ENCODE assay signal across 1 cellular context in the genomic region with DNA sequence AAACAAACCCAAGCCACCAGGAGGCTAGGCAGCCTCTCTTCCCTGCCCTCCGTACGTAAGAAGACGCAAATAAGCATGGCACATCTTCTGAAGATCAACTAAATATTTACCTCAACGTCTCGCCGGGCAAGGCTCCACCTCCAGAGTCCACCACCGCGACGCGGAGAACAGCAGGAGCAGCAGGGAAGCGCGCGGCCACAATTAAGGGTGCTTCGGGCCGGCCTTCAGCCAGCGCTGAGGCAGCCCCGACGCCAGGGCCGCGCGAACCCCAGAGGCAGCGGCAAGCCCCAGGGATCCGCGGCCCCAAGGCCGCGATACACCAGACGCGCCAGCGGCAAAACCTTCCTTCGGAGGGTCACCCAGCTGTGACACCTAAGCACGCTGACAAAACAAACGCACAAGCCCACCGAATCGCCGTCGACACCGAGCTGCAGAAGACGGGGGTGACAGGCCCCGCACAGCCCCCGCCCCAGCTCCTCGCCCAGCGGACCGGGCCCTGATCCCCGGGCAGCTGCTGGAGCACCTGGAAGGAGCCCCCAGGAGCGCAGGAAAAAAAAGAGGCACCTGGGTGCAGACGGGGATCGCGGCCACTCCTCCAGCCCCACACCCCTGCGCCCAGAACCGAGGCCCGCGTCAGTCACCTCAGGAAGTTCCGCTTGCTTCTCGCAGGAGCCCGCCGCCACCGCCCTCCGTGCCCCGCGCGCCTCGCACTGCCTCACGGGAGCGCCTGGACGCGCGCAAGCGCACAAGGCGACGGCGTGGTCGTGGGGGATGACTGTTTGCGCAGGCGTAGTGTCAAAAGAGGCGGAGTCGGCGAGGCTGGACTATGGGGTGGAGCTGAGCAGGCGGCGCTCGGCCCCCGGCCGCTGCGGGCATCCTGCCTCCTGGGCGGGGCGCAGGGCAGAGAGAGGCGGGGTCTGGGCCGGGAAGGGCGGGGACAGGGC.
TF ChIP-seq lines count a peak whose summit lies in the region.

A gene with protein sequence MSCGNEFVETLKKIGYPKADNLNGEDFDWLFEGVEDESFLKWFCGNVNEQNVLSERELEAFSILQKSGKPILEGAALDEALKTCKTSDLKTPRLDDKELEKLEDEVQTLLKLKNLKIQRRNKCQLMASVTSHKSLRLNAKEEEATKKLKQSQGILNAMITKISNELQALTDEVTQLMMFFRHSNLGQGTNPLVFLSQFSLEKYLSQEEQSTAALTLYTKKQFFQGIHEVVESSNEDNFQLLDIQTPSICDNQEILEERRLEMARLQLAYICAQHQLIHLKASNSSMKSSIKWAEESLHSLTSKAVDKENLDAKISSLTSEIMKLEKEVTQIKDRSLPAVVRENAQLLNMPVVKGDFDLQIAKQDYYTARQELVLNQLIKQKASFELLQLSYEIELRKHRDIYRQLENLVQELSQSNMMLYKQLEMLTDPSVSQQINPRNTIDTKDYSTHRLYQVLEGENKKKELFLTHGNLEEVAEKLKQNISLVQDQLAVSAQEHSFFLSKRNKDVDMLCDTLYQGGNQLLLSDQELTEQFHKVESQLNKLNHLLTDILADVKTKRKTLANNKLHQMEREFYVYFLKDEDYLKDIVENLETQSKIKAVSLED (minus strand): TSS at position 712 of the 944 bp plus-strand sequence. CDS start 1,175 bp downstream, outside the sequence.
Gene POLN, minus strand, starts transcription at position 712 of the 944 bp plus-strand sequence. CDS start 12,890 bp downstream, outside the sequence.

TF ChIP-seq in HepG2, 621 proteins besides CTCF, POLR2A, EP300 and RAD21 (continued from another document and continues in another):
- TF ChIP-seq, protein P1, sequence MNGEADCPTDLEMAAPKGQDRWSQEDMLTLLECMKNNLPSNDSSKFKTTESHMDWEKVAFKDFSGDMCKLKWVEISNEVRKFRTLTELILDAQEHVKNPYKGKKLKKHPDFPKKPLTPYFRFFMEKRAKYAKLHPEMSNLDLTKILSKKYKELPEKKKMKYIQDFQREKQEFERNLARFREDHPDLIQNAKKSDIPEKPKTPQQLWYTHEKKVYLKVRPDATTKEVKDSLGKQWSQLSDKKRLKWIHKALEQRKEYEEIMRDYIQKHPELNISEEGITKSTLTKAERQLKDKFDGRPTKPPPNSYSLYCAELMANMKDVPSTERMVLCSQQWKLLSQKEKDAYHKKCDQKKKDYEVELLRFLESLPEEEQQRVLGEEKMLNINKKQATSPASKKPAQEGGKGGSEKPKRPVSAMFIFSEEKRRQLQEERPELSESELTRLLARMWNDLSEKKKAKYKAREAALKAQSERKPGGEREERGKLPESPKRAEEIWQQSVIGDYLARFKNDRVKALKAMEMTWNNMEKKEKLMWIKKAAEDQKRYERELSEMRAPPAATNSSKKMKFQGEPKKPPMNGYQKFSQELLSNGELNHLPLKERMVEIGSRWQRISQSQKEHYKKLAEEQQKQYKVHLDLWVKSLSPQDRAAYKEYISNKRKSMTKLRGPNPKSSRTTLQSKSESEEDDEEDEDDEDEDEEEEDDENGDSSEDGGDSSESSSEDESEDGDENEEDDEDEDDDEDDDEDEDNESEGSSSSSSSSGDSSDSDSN (CRISPR knock-in tag; IDR thresholded peaks at IDR 0.05) = peak; percentile 84
- TF ChIP-seq ZNF44 (CRISPR knock-in tag; IDR thresholded peaks at IDR 0.05) = peak; percentile 28; the same call in 1 of the 2 replicates
- TF ChIP-seq ZNF383 (CRISPR knock-in tag; IDR thresholded peaks at IDR 0.05; ENCODE audit: borderline replicate concordance) = no peak; the same call in 1 of the 2 replicates
- no peak for TF ChIP-seq ZNF503 (CRISPR knock-in tag; IDR thresholded peaks at IDR 0.05)
- TF ChIP-seq U2AF1 (optimal IDR thresholded peaks at IDR 0.05; ENCODE audit: low read depth, low read length) = no peak
- TF ChIP-seq NCOA2 (CRISPR knock-in tag; IDR thresholded peaks at IDR 0.05) = 0 out of 2 replicates have a peak, but pooled peaks have one; percentile 23
- TF ChIP-seq SP4 (CRISPR knock-in tag; IDR thresholded peaks at IDR 0.05) = peak; percentile 88
- no peak for TF ChIP-seq SIX4 (CRISPR knock-in tag; IDR thresholded peaks at IDR 0.05)
- no peak for TF ChIP-seq CENPBD1 (CRISPR knock-in tag; IDR thresholded peaks at IDR 0.05; ENCODE audit: borderline replicate concordance, low read depth)
- no peak for TF ChIP-seq TCF7 (IDR thresholded peaks at IDR 0.05; ENCODE audit: low read depth)
- TF ChIP-seq BORCS8-MEF2B (CRISPR knock-in tag; IDR thresholded peaks at IDR 0.05) = peak; percentile 56; the same call in 1 of the 2 replicates
- TF ChIP-seq, protein P2, sequence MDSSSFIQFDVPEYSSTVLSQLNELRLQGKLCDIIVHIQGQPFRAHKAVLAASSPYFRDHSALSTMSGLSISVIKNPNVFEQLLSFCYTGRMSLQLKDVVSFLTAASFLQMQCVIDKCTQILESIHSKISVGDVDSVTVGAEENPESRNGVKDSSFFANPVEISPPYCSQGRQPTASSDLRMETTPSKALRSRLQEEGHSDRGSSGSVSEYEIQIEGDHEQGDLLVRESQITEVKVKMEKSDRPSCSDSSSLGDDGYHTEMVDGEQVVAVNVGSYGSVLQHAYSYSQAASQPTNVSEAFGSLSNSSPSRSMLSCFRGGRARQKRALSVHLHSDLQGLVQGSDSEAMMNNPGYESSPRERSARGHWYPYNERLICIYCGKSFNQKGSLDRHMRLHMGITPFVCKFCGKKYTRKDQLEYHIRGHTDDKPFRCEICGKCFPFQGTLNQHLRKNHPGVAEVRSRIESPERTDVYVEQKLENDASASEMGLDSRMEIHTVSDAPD (CRISPR knock-in tag; IDR thresholded peaks at IDR 0.05) = no peak
- TF ChIP-seq ZNF788 (CRISPR knock-in tag; IDR thresholded peaks at IDR 0.05; ENCODE audit: borderline replicate concordance) = peak; percentile 57; the same call in 1 of the 2 replicates
- TF ChIP-seq, protein P3, sequence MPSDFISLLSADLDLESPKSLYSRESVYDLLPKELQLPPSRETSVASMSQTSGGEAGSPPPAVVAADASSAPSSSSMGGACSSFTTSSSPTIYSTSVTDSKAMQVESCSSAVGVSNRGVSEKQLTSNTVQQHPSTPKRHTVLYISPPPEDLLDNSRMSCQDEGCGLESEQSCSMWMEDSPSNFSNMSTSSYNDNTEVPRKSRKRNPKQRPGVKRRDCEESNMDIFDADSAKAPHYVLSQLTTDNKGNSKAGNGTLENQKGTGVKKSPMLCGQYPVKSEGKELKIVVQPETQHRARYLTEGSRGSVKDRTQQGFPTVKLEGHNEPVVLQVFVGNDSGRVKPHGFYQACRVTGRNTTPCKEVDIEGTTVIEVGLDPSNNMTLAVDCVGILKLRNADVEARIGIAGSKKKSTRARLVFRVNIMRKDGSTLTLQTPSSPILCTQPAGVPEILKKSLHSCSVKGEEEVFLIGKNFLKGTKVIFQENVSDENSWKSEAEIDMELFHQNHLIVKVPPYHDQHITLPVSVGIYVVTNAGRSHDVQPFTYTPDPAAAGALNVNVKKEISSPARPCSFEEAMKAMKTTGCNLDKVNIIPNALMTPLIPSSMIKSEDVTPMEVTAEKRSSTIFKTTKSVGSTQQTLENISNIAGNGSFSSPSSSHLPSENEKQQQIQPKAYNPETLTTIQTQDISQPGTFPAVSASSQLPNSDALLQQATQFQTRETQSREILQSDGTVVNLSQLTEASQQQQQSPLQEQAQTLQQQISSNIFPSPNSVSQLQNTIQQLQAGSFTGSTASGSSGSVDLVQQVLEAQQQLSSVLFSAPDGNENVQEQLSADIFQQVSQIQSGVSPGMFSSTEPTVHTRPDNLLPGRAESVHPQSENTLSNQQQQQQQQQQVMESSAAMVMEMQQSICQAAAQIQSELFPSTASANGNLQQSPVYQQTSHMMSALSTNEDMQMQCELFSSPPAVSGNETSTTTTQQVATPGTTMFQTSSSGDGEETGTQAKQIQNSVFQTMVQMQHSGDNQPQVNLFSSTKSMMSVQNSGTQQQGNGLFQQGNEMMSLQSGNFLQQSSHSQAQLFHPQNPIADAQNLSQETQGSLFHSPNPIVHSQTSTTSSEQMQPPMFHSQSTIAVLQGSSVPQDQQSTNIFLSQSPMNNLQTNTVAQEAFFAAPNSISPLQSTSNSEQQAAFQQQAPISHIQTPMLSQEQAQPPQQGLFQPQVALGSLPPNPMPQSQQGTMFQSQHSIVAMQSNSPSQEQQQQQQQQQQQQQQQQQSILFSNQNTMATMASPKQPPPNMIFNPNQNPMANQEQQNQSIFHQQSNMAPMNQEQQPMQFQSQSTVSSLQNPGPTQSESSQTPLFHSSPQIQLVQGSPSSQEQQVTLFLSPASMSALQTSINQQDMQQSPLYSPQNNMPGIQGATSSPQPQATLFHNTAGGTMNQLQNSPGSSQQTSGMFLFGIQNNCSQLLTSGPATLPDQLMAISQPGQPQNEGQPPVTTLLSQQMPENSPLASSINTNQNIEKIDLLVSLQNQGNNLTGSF (CRISPR knock-in tag; IDR thresholded peaks at IDR 0.05) = no peak; the same call in 1 of the 2 replicates
- TF ChIP-seq ZNF296 (CRISPR knock-in tag; conservative IDR thresholded peaks at IDR 0.05) = no peak; the same call in 1 of the 2 replicates
- TF ChIP-seq IRX3 (CRISPR knock-in tag; IDR thresholded peaks at IDR 0.05; ENCODE audit: borderline replicate concordance, low read depth) = no peak
- no peak for TF ChIP-seq ZNF720 (CRISPR knock-in tag; IDR thresholded peaks at IDR 0.05)
- TF ChIP-seq KDM1A (CRISPR knock-in tag; IDR thresholded peaks at IDR 0.05) = no peak
- peak; percentile 80 for TF ChIP-seq KAT8 (CRISPR knock-in tag; IDR thresholded peaks at IDR 0.05)
- no peak for TF ChIP-seq REST (IDR thresholded peaks at IDR 0.05; ENCODE audit: borderline replicate concordance in 1 of 2, low read depth in 1 of 2, low read length in 2 of 2)
- no peak for TF ChIP-seq ZNF160 (CRISPR knock-in tag; IDR thresholded peaks at IDR 0.05)
- no peak for TF ChIP-seq ZFP36L2 (CRISPR knock-in tag; IDR thresholded peaks at IDR 0.05)
- TF ChIP-seq ZFAT (CRISPR knock-in tag; conservative IDR thresholded peaks at IDR 0.05) = no peak
- no peak for TF ChIP-seq THAP7 (CRISPR knock-in tag; IDR thresholded peaks at IDR 0.05)
- TF ChIP-seq ZNF251 (CRISPR knock-in tag; IDR thresholded peaks at IDR 0.05) = no peak
- peak; percentile 92 for TF ChIP-seq GATAD1 (CRISPR knock-in tag; IDR thresholded peaks at IDR 0.05)
- 0 out of 2 replicates have a peak, but pooled peaks have one; percentile 27 for TF ChIP-seq SNAI1 (CRISPR knock-in tag; IDR thresholded peaks at IDR 0.05; ENCODE audit: borderline replicate concordance)
- TF ChIP-seq ZNF761 (CRISPR knock-in tag; conservative IDR thresholded peaks at IDR 0.05) = no peak
- TF ChIP-seq ZSCAN21 (CRISPR knock-in tag; IDR thresholded peaks at IDR 0.05; ENCODE audit: borderline replicate concordance) = no peak; the same call in 1 of the 2 replicates
- TF ChIP-seq ZSCAN29 (CRISPR knock-in tag; conservative IDR thresholded peaks at IDR 0.05) = 0 out of 2 replicates have a peak, but pooled peaks have one; percentile 43
- peak; percentile 32; the same call in 1 of the 2 replicates for TF ChIP-seq ISL2 (CRISPR knock-in tag; IDR thresholded peaks at IDR 0.05)
- no peak for TF ChIP-seq NFIB (CRISPR knock-in tag; IDR thresholded peaks at IDR 0.05; ENCODE audit: borderline replicate concordance)
- TF ChIP-seq, protein P4, sequence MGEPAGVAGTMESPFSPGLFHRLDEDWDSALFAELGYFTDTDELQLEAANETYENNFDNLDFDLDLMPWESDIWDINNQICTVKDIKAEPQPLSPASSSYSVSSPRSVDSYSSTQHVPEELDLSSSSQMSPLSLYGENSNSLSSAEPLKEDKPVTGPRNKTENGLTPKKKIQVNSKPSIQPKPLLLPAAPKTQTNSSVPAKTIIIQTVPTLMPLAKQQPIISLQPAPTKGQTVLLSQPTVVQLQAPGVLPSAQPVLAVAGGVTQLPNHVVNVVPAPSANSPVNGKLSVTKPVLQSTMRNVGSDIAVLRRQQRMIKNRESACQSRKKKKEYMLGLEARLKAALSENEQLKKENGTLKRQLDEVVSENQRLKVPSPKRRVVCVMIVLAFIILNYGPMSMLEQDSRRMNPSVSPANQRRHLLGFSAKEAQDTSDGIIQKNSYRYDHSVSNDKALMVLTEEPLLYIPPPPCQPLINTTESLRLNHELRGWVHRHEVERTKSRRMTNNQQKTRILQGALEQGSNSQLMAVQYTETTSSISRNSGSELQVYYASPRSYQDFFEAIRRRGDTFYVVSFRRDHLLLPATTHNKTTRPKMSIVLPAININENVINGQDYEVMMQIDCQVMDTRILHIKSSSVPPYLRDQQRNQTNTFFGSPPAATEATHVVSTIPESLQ (CRISPR knock-in tag; conservative IDR thresholded peaks at IDR 0.05) = no peak
